Comparison of ENCODE assay signal across 24 cellular contexts in the genomic region with DNA sequence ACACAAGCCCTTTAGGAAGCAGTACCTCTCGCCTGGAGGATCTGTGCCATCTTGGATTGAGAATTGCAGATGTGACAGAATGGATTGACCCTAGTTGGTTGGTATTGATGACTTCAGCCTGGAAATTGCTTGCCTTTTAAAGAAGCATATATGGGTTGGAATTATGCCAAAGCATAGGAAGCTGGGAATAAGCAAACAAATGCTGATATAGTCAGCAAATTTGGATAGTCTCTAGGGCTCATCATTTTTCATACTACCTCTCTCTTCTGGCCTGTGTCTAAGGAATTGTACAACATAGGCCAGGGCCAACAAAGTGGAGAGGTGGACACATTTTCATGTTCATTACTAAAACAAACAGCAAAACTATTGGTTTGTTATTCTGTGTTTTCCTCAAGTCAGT.
"Had no signal": no experiment of that assay in that cellular context is flagged by ENCODE, and none has a peak within 500 bp of the region (broad histone marks: within the 10 kb centered on the region; RNA-seq: fewer than 3 reads in every experiment).

No MANE protein-coding gene starts in this region.

- H3K27me3 Mint-ChIP-seq: dendritic cell treated with granulocyte-macrophage colony-stimulating factor and Interleukin-4, amounts not matched to agents 40 ng/mL and 50 ng/mL, for 4 days; naive thymus-derived CD8-positive, alpha-beta T cell; type B pancreatic cell had no signal

- H3K27me3 ChIP-seq: colonic mucosa, foreskin keratinocyte, right atrium auricular region, sigmoid colon, testis, tibial artery had no signal

- H3K4me3 Mint-ChIP-seq: dendritic cell treated with granulocyte-macrophage colony-stimulating factor and Interleukin-4, amounts not matched to agents 40 ng/mL and 50 ng/mL, for 4 days; endodermal cell; nephron progenitor cell; stimulated activated effector memory CD8-positive, alpha-beta T cell treated with anti-CD3 and anti-CD28 coated beads, Interleukin-12 subunit alpha, Interleukin-12 subunit beta, amount 100 ng/mL, for 72 hours; type B pancreatic cell had no signal

- DNase-seq: colonic mucosa; effector CD8-positive, alpha-beta T cell; endodermal cell; foreskin keratinocyte; hypothalamus; left ventricle myocardium superior; lower lobe of right lung; naive thymus-derived CD8-positive, alpha-beta T cell; nephron progenitor cell; nucleus accumbens; sigmoid colon; stimulated activated CD4-positive, alpha-beta T cell treated with anti-CD3 and anti-CD28 coated beads, Interleukin-2, amount 100 ng/mL, for 24 hours; stimulated activated CD4-positive, alpha-beta T cell treated with anti-CD3 and anti-CD28 coated beads, Interleukin-4, amount 100 ng/mL, for 24 hours; stimulated activated naive CD4-positive, alpha-beta T cell treated with Interleukin-2 at 50 U/mL for 16 hours; substantia nigra; testis; tibial artery had no signal

- FAIRE-seq: keratinocyte had no signal

- ATAC-seq: foreskin keratinocyte; left ventricle myocardium superior; lower lobe of right lung; naive thymus-derived CD8-positive, alpha-beta T cell; stimulated activated effector memory CD8-positive, alpha-beta T cell treated with anti-CD3 and anti-CD28 coated beads, Interleukin-12 subunit alpha, Interleukin-12 subunit beta, amount 100 ng/mL, for 72 hours had no signal

- H3K27ac ChIP-seq: colonic mucosa, epithelial cell of prostate, foreskin keratinocyte, lower lobe of right lung, prostate gland, right atrium auricular region, sigmoid colon, testis, tibial artery had no signal

- H3K4me1 ChIP-seq: colonic mucosa, prostate gland, testis had no signal

- H3K9me3 Mint-ChIP-seq: dendritic cell treated with granulocyte-macrophage colony-stimulating factor and Interleukin-4, amounts not matched to agents 40 ng/mL and 50 ng/mL, for 4 days; nephron progenitor cell; type B pancreatic cell had no signal

- H3K27ac Mint-ChIP-seq: dendritic cell treated with granulocyte-macrophage colony-stimulating factor and Interleukin-4, amounts not matched to agents 40 ng/mL and 50 ng/mL, for 4 days; endodermal cell; nephron progenitor cell; stimulated activated effector memory CD8-positive, alpha-beta T cell treated with anti-CD3 and anti-CD28 coated beads, Interleukin-12 subunit alpha, Interleukin-12 subunit beta, amount 100 ng/mL, for 72 hours; type B pancreatic cell had no signal

- H3K9me3 ChIP-seq: colonic mucosa, lower lobe of right lung, prostate gland, right atrium auricular region, sigmoid colon, testis, tibial artery had no signal

- H3K4me1 Mint-ChIP-seq: nephron progenitor cell had no signal

- H3K4me3 ChIP-seq: colonic mucosa, lower lobe of right lung, prostate gland, right atrium auricular region, sigmoid colon, testis, tibial artery had no signal
